Comparison of ENCODE assay signal across 2 cellular contexts in genomic region chr5:151896041-151896691, GRCh38.
A peak's percentile ranks its signal among the peaks of the same experiment; 100 is the strongest.
TF ChIP-seq lines count a peak whose summit lies in the region.

No MANE protein-coding gene starts in this region.

TF ChIP-seq in HEK293, 187 proteins besides CTCF, POLR2A, EP300 and RAD21 (continued from another document and continues in another):
- TF ChIP-seq, protein P1, sequence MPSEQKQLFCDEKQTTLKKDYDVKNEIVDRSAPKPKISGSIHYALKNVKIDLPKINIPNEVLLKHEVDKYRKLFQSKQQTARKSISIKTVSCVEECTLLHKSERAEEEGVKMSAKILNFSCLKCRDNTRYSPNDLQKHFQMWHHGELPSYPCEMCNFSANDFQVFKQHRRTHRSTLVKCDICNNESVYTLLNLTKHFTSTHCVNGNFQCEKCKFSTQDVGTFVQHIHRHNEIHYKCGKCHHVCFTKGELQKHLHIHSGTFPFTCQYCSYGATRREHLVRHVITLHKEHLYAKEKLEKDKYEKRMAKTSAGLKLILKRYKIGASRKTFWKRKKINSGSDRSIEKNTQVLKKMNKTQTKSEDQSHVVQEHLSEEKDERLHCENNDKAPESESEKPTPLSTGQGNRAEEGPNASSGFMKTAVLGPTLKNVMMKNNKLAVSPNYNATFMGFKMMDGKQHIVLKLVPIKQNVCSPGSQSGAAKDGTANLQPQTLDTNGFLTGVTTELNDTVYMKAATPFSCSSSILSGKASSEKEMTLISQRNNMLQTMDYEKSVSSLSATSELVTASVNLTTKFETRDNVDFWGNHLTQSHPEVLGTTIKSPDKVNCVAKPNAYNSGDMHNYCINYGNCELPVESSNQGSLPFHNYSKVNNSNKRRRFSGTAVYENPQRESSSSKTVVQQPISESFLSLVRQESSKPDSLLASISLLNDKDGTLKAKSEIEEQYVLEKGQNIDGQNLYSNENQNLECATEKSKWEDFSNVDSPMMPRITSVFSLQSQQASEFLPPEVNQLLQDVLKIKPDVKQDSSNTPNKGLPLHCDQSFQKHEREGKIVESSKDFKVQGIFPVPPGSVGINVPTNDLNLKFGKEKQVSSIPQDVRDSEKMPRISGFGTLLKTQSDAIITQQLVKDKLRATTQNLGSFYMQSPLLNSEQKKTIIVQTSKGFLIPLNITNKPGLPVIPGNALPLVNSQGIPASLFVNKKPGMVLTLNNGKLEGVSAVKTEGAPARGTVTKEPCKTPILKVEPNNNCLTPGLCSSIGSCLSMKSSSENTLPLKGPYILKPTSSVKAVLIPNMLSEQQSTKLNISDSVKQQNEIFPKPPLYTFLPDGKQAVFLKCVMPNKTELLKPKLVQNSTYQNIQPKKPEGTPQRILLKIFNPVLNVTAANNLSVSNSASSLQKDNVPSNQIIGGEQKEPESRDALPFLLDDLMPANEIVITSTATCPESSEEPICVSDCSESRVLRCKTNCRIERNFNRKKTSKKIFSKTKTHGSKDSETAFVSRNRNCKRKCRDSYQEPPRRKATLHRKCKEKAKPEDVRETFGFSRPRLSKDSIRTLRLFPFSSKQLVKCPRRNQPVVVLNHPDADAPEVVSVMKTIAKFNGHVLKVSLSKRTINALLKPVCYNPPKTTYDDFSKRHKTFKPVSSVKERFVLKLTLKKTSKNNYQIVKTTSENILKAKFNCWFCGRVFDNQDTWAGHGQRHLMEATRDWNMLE (tag by site-specific recombination; conservative IDR thresholded peaks at IDR 0.05; ENCODE audit: low read depth) = no peak
- TF ChIP-seq KLF9 (tag by site-specific recombination; IDR thresholded peaks at IDR 0.05; ENCODE audit: low read depth) (no peak), ZNF654 (tag by site-specific recombination; IDR thresholded peaks at IDR 0.05; ENCODE audit: low read depth) (no peak), ZNF624 (tag by site-specific recombination; IDR thresholded peaks at IDR 0.05) (no peak), ZNF266 (tag by site-specific recombination; IDR thresholded peaks at IDR 0.05; ENCODE audit: low read depth) (no peak), OVOL3 (tag by site-specific recombination; IDR thresholded peaks at IDR 0.05) (no peak), ZNF16 (tag by site-specific recombination; IDR thresholded peaks at IDR 0.05; ENCODE audit: low read depth) (no peak), ZFP3 (tag by site-specific recombination; IDR thresholded peaks at IDR 0.05; ENCODE audit: low read depth) (no peak), SP3 (tag by site-specific recombination; IDR thresholded peaks at IDR 0.05) (no peak), ZNF350 (tag by site-specific recombination; IDR thresholded peaks at IDR 0.05) (no peak), ZNF175 (tag by site-specific recombination; IDR thresholded peaks at IDR 0.05) (no peak), ZNF585B (tag by site-specific recombination; IDR thresholded peaks at IDR 0.05) (no peak), ZNF335 (tag by site-specific recombination; conservative IDR thresholded peaks at IDR 0.05) (no peak), ZBTB21 (tag by site-specific recombination; IDR thresholded peaks at IDR 0.05) (no peak), REPIN1 (tag by site-specific recombination; IDR thresholded peaks at IDR 0.05; ENCODE audit: low read depth) (no peak), ZNF600 (tag by site-specific recombination; IDR thresholded peaks at IDR 0.05) (0 out of 2 replicates have a peak, but pooled peaks have one; percentile 46), ZBTB26 (tag by site-specific recombination; optimal IDR thresholded peaks at IDR 0.05) (no peak), WT1 (tag by site-specific recombination; IDR thresholded peaks at IDR 0.05) (0 out of 2 replicates have a peak, but pooled peaks have one; percentile 65), ZNF169 (tag by site-specific recombination; IDR thresholded peaks at IDR 0.05) (no peak), TRIM28 (IDR thresholded peaks at IDR 0.05; ENCODE audit: borderline replicate concordance, low read length) (peak; percentile 51; the same call in 1 of the 2 replicates), ZNF211 (tag by site-specific recombination; IDR thresholded peaks at IDR 0.05; ENCODE audit: low read depth) (no peak), ZFP41 (tag by site-specific recombination; IDR thresholded peaks at IDR 0.05; ENCODE audit: borderline replicate concordance) (no peak), ZNF561 (tag by site-specific recombination; IDR thresholded peaks at IDR 0.05; ENCODE audit: borderline replicate concordance) (no peak), ZFHX2 (tag by site-specific recombination; conservative IDR thresholded peaks at IDR 0.05) (no peak), ZBTB8A (tag by site-specific recombination; IDR thresholded peaks at IDR 0.05) (no peak), SP2 (tag by site-specific recombination; IDR thresholded peaks at IDR 0.05) (no peak), SCRT2 (tag by site-specific recombination; IDR thresholded peaks at IDR 0.05) (no peak), ZXDB (tag by site-specific recombination; IDR thresholded peaks at IDR 0.05) (no peak), ZNF19 (tag by site-specific recombination; IDR thresholded peaks at IDR 0.05; ENCODE audit: low read depth) (no peak), ZNF121 (tag by site-specific recombination; IDR thresholded peaks at IDR 0.05) (no peak)
- TF ChIP-seq, protein P2, sequence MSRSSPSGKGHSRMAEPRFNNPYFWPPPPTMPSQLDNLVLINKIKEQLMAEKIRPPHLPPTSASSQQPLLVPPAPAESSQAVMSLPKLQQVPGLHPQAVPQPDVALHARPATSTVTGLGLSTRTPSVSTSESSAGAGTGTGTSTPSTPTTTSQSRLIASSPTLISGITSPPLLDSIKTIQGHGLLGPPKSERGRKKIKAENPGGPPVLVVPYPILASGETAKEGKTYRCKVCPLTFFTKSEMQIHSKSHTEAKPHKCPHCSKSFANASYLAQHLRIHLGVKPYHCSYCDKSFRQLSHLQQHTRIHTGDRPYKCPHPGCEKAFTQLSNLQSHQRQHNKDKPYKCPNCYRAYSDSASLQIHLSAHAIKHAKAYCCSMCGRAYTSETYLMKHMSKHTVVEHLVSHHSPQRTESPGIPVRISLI (tag by site-specific recombination; IDR thresholded peaks at IDR 0.05) = no peak

TF ChIP-seq in HepG2, 621 proteins besides CTCF, POLR2A, EP300 and RAD21 (continued from another document):
- TF ChIP-seq, protein P3, sequence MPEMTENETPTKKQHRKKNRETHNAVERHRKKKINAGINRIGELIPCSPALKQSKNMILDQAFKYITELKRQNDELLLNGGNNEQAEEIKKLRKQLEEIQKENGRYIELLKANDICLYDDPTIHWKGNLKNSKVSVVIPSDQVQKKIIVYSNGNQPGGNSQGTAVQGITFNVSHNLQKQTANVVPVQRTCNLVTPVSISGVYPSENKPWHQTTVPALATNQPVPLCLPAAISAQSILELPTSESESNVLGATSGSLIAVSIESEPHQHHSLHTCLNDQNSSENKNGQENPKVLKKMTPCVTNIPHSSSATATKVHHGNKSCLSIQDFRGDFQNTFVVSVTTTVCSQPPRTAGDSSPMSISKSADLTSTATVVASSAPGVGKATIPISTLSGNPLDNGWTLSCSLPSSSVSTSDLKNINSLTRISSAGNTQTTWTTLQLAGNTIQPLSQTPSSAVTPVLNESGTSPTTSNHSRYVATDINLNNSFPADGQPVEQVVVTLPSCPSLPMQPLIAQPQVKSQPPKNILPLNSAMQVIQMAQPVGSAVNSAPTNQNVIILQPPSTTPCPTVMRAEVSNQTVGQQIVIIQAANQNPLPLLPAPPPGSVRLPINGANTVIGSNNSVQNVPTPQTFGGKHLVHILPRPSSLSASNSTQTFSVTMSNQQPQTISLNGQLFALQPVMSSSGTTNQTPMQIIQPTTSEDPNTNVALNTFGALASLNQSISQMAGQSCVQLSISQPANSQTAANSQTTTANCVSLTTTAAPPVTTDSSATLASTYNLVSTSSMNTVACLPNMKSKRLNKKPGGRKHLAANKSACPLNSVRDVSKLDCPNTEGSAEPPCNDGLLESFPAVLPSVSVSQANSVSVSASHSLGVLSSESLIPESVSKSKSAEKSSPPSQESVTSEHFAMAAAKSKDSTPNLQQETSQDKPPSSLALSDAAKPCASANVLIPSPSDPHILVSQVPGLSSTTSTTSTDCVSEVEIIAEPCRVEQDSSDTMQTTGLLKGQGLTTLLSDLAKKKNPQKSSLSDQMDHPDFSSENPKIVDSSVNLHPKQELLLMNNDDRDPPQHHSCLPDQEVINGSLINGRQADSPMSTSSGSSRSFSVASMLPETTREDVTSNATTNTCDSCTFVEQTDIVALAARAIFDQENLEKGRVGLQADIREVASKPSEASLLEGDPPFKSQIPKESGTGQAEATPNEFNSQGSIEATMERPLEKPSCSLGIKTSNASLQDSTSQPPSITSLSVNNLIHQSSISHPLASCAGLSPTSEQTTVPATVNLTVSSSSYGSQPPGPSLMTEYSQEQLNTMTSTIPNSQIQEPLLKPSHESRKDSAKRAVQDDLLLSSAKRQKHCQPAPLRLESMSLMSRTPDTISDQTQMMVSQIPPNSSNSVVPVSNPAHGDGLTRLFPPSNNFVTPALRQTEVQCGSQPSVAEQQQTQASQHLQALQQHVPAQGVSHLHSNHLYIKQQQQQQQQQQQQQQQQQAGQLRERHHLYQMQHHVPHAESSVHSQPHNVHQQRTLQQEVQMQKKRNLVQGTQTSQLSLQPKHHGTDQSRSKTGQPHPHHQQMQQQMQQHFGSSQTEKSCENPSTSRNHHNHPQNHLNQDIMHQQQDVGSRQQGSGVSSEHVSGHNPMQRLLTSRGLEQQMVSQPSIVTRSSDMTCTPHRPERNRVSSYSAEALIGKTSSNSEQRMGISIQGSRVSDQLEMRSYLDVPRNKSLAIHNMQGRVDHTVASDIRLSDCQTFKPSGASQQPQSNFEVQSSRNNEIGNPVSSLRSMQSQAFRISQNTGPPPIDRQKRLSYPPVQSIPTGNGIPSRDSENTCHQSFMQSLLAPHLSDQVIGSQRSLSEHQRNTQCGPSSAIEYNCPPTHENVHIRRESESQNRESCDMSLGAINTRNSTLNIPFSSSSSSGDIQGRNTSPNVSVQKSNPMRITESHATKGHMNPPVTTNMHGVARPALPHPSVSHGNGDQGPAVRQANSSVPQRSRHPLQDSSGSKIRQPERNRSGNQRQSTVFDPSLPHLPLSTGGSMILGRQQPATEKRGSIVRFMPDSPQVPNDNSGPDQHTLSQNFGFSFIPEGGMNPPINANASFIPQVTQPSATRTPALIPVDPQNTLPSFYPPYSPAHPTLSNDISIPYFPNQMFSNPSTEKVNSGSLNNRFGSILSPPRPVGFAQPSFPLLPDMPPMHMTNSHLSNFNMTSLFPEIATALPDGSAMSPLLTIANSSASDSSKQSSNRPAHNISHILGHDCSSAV (CRISPR knock-in tag; IDR thresholded peaks at IDR 0.05; ENCODE audit: borderline replicate concordance) = no peak
- TF ChIP-seq RFX5 (IDR thresholded peaks at IDR 0.05; ENCODE audit: low read depth, low read length) = no peak
- TF ChIP-seq, protein P4, sequence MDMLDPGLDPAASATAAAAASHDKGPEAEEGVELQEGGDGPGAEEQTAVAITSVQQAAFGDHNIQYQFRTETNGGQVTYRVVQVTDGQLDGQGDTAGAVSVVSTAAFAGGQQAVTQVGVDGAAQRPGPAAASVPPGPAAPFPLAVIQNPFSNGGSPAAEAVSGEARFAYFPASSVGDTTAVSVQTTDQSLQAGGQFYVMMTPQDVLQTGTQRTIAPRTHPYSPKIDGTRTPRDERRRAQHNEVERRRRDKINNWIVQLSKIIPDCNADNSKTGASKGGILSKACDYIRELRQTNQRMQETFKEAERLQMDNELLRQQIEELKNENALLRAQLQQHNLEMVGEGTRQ (IDR thresholded peaks at IDR 0.05; ENCODE audit: low read depth, low read length) = no peak
- TF ChIP-seq, protein P4 (CRISPR knock-in tag; IDR thresholded peaks at IDR 0.05; ENCODE audit: borderline replicate concordance) = no peak
- no peak for TF ChIP-seq GPBP1L1 (CRISPR knock-in tag; IDR thresholded peaks at IDR 0.05)
- TF ChIP-seq, protein P5, sequence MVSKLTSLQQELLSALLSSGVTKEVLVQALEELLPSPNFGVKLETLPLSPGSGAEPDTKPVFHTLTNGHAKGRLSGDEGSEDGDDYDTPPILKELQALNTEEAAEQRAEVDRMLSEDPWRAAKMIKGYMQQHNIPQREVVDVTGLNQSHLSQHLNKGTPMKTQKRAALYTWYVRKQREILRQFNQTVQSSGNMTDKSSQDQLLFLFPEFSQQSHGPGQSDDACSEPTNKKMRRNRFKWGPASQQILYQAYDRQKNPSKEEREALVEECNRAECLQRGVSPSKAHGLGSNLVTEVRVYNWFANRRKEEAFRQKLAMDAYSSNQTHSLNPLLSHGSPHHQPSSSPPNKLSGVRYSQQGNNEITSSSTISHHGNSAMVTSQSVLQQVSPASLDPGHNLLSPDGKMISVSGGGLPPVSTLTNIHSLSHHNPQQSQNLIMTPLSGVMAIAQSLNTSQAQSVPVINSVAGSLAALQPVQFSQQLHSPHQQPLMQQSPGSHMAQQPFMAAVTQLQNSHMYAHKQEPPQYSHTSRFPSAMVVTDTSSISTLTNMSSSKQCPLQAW (CRISPR knock-in tag; IDR thresholded peaks at IDR 0.05) = no peak
- no peak for TF ChIP-seq ZNF496 (CRISPR knock-in tag; IDR thresholded peaks at IDR 0.05; ENCODE audit: insufficient replicate concordance)
